In the genomic region with DNA sequence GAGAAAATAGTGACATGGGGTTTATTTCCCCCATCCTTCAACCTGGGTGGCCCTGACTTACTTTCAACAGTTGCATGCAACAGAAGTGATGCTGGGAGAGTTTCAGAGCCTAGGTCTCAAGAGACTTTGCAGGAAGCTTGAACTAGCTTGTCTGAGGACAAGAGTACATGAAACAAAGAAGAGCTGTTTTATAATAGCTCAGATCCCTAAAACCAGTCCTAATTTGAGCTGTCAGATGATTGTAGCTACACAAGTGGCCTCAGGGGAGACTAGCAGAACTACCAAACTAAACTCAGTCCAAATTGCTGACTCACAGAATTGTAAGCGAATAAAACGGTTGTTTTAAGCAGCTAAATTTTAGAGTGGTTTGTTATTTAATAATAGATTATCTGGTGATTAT, we compare ENCODE assay signal across 10 cellular contexts. TPM values are rescaled to one million over a fixed set of nuclear protein-coding genes. Genes with fewer than 3 reads are reported as not detected.
DNase-seq lines count a peak whose midpoint lies in the region; ATAC-seq and TF ChIP-seq lines count a peak whose summit lies in the region.
"Had no signal": no experiment of that assay in that cellular context is flagged by ENCODE, and none has a peak within 500 bp of the region (broad histone marks: within the 10 kb centered on the region; RNA-seq: fewer than 3 reads in every experiment).

No MANE protein-coding gene starts in this region.

- no peaks in the 10 kb centered on the region for H3K27me3 ChIP-seq in neural progenitor cell
- no peaks in the 10 kb centered on the region for H3K27me3 ChIP-seq in naive thymus-derived CD4-positive, alpha-beta T cell (ENCODE audit: control insufficient read depth in 2 of 2, insufficient read depth in 2 of 2, low read length in 2 of 2)

- H3K4me1 Mint-ChIP-seq in stimulated activated naive CD8-positive, alpha-beta T cell treated with anti-CD3 and anti-CD28 coated beads, Interleukin-15, amount 100 ng/mL, for 72 hours: peaks cover 38% of the 10 kb centered on the region
- H3K4me1 Mint-ChIP-seq in neural progenitor cell: peaks cover 13% of the 10 kb centered on the region
- H3K4me1 Mint-ChIP-seq in naive thymus-derived CD4-positive, alpha-beta T cell: peaks cover 38 to 86% (median 79%) of the 10 kb centered on the region in 7 donors

- no peaks in the 10 kb centered on the region for H3K9me3 Mint-ChIP-seq in stimulated activated naive CD8-positive, alpha-beta T cell treated with anti-CD3 and anti-CD28 coated beads, Interleukin-15, amount 100 ng/mL, for 72 hours
- H3K9me3 Mint-ChIP-seq in neural progenitor cell: no peaks in the 10 kb centered on the region
- H3K9me3 Mint-ChIP-seq in naive thymus-derived CD4-positive, alpha-beta T cell: no peaks in the 10 kb centered on the region

- intact Hi-C loops in naive thymus-derived CD4-positive, alpha-beta T cell (cut with micrococcal nuclease): no loop called here

- DNase-seq in DMS79 treated with DMSO at 0.1 percent for 48 hours (lab: John Stamatoyannopoulos, UW) (peak; percentile 30), GM20000 (ENCODE audit: low spot score) (peak; percentile 69), neural progenitor cell (ENCODE audit: low spot score) (no peak), iPS-NIHi11 (ENCODE audit: low spot score) (no peak)
- no peak for DNase-seq in stimulated activated naive CD8-positive, alpha-beta T cell treated with anti-CD3 and anti-CD28 coated beads, Interleukin-15, amount 100 ng/mL, for 72 hours
- DNase-seq in naive thymus-derived CD4-positive, alpha-beta T cell: no peak
- DNase-seq: activated effector memory CD4-positive, alpha-beta T cell treated with Interleukin-2 at 50 U/mL for 16 hours had no signal

- no peaks in the 10 kb centered on the region for H3K4me1 ChIP-seq in neural progenitor cell
- H3K4me1 ChIP-seq in naive thymus-derived CD4-positive, alpha-beta T cell (ENCODE audit: control insufficient read depth in 2 of 2, insufficient read depth in 2 of 2, low read length in 2 of 2): peaks cover 7 to 8% of the 10 kb centered on the region in 2 donors

- POLR2A ChIA-PET in naive thymus-derived CD4-positive, alpha-beta T cell (lab: Charles Lee): interaction anchor here (0.5 to 0.7 kb wide), 2 partner anchors 11 to 14 kb away, joined by 3 read pairs; no protein-coding TSS in a partner anchor

- no peak overlapping the region for H2AFZ ChIP-seq in neural progenitor cell (replicated peaks)
- H2AFZ ChIP-seq: parathyroid adenoma had no signal

- H3K4me2 ChIP-seq in neural progenitor cell: no peak overlapping the region

- no peak overlapping the region for H3K9ac ChIP-seq in neural progenitor cell
- H3K9ac ChIP-seq: parathyroid adenoma had no signal

- H3F3A ChIP-seq in neural progenitor cell (ENCODE audit: low read depth): no peaks in the 10 kb centered on the region

- no peak overlapping the region for H3K4me3 Mint-ChIP-seq in stimulated activated naive CD8-positive, alpha-beta T cell treated with anti-CD3 and anti-CD28 coated beads, Interleukin-15, amount 100 ng/mL, for 72 hours
- no peak overlapping the region for H3K4me3 Mint-ChIP-seq in neural progenitor cell
- H3K4me3 Mint-ChIP-seq in naive thymus-derived CD4-positive, alpha-beta T cell: no peak overlapping the region

- H4K20me1 ChIP-seq in neural progenitor cell (ENCODE audit: low read depth): peaks cover 87% of the 10 kb centered on the region

- no peak overlapping the region for H3K27ac ChIP-seq in neural progenitor cell
- H3K27ac ChIP-seq in naive thymus-derived CD4-positive, alpha-beta T cell (ENCODE audit: low read depth, low read length): no peak overlapping the region
- H3K27ac ChIP-seq: parathyroid adenoma had no signal

- H3K79me2 ChIP-seq in neural progenitor cell (ENCODE audit: low read depth): peaks cover 100% of the 10 kb centered on the region

- peaks cover 23% of the 10 kb centered on the region for H3K36me3 Mint-ChIP-seq in neural progenitor cell
- H3K36me3 Mint-ChIP-seq in naive thymus-derived CD4-positive, alpha-beta T cell: peaks cover 0 to 35% (median 10%) of the 10 kb centered on the region in 5 donors

- no peak overlapping the region for H3K27ac Mint-ChIP-seq in stimulated activated naive CD8-positive, alpha-beta T cell treated with anti-CD3 and anti-CD28 coated beads, Interleukin-15, amount 100 ng/mL, for 72 hours
- H3K27ac Mint-ChIP-seq in neural progenitor cell: no peak overlapping the region
- no peak overlapping the region for H3K27ac Mint-ChIP-seq in naive thymus-derived CD4-positive, alpha-beta T cell

- ATAC-seq in HG03469 (IDR thresholded peaks at IDR 0.05; ENCODE audit: unreplicated experiment) (peak; percentile 96), esophagus mucosa (peak; percentile 65)
- no peak for ATAC-seq in stimulated activated naive CD8-positive, alpha-beta T cell treated with anti-CD3 and anti-CD28 coated beads, Interleukin-15, amount 100 ng/mL, for 72 hours
- no peak for ATAC-seq in naive thymus-derived CD4-positive, alpha-beta T cell

- no peak overlapping the region for H3K4me3 ChIP-seq in neural progenitor cell
- H3K4me3 ChIP-seq in naive thymus-derived CD4-positive, alpha-beta T cell (ENCODE audit: low read length): no peak overlapping the region

- no peaks in the 10 kb centered on the region for H3K36me3 ChIP-seq in neural progenitor cell
- H3K36me3 ChIP-seq in naive thymus-derived CD4-positive, alpha-beta T cell (ENCODE audit: control insufficient read depth in 2 of 3, insufficient read depth in 3 of 3, low read length in 3 of 3): no peaks in the 10 kb centered on the region

- TF ChIP-seq CTCF in GM20000 (IDR thresholded peaks at IDR 0.05; ENCODE audit: extremely low read depth, missing control alignments) (no peak), neural progenitor cell (IDR thresholded peaks at IDR 0.05) (no peak)

- no peaks in the 10 kb centered on the region for H3K9me3 ChIP-seq in neural progenitor cell (ENCODE audit: low read depth)
- H3K9me3 ChIP-seq in naive thymus-derived CD4-positive, alpha-beta T cell (ENCODE audit: control insufficient read depth in 2 of 3, low read length in 3 of 3): no peaks in the 10 kb centered on the region

- CTCF ChIA-PET in naive thymus-derived CD4-positive, alpha-beta T cell (lab: Charles Lee): interaction anchor here (0.7 kb wide), 1 partner anchor 69 kb away, joined by 5 read pairs; no protein-coding TSS in a partner anchor

- H3K27me3 Mint-ChIP-seq in stimulated activated naive CD8-positive, alpha-beta T cell treated with anti-CD3 and anti-CD28 coated beads, Interleukin-15, amount 100 ng/mL, for 72 hours: no peaks in the 10 kb centered on the region
- H3K27me3 Mint-ChIP-seq in neural progenitor cell (ENCODE audit: insufficient read depth, low read depth): no peaks in the 10 kb centered on the region
- H3K27me3 Mint-ChIP-seq in naive thymus-derived CD4-positive, alpha-beta T cell: no peaks in the 10 kb centered on the region

RNA-seq across cellular contexts. Expression of gene RC3H1, which starts 17.1 kb away (rescaled TPM):
- 25.1 TPM for total RNA-seq in esophagus mucosa
- 32.4 and 32.8 TPM in 2 replicates for total RNA-seq in neural progenitor cell (ENCODE audit: low replicate concordance)
- total RNA-seq in naive thymus-derived CD4-positive, alpha-beta T cell: 10 to 100 TPM; 36.5 to 49.5 (median 47.7) TPM
- polyA plus RNA-seq in naive thymus-derived CD4-positive, alpha-beta T cell: 1 to 10 TPM; 6.7 to 7.2 TPM

Comparison
In these comparisons a context has a peak if more than half of its experiments do, and no peak if none do; other contexts are left out.
1. DNase-seq: peak in DMS79 treated with DMSO at 0.1 percent for 48 hours (single experiment) and GM20000 (single experiment); none in stimulated activated naive CD8-positive, alpha-beta T cell treated with anti-CD3 and anti-CD28 coated beads, Interleukin-15, amount 100 ng/mL, for 72 hours (0 of 2), neural progenitor cell (single experiment), naive thymus-derived CD4-positive, alpha-beta T cell (0 of 9) and iPS-NIHi11 (single experiment).
2. ATAC-seq: peak in HG03469 (single experiment) and esophagus mucosa (single experiment); none in stimulated activated naive CD8-positive, alpha-beta T cell treated with anti-CD3 and anti-CD28 coated beads, Interleukin-15, amount 100 ng/mL, for 72 hours (single experiment) and naive thymus-derived CD4-positive, alpha-beta T cell (single experiment).